Comparison of ENCODE assay signal across 20 cellular contexts in genomic region chr18:24354278-24354677, GRCh38.
"Had no signal": no experiment of that assay in that cellular context is flagged by ENCODE, and none has a peak within 500 bp of the region (broad histone marks: within the 10 kb centered on the region; RNA-seq: fewer than 3 reads in every experiment).

No MANE protein-coding gene starts in this region.

- H3K9ac ChIP-seq: KMS-11 had no signal

- H3K9me3 ChIP-seq: SJSA1 had no signal

- H3K36me3 ChIP-seq: SJSA1 had no signal

- H3K27me3 ChIP-seq: SJSA1 had no signal

- DNase-seq: IMR-90, Kasumi-1, MM.1S, NCI-H1092 treated with DMSO at 0.1 percent for 48 hours, NCI-H1436, NCI-H187, NCI-H2029, NCI-H2081 treated with DMSO at 0.1 percent for 48 hours, NCI-H2171 treated with DMSO at 0.1 percent for 48 hours, NCI-H345, NCI-H446 treated with DMSO at 0.1 percent for 48 hours, NCI-H510A treated with DMSO at 0.1 percent for 48 hours, NCI-H526, NCI-H774, Right ventricle myocardium superior, RPMI8226, SIG-M5 had no signal

- H3K27ac ChIP-seq: KMS-11, SJSA1, SK-N-MC had no signal

- H3K4me1 ChIP-seq: SJSA1 had no signal

- H3K4me2 ChIP-seq: KMS-11 had no signal

- H3K4me3 ChIP-seq: SJSA1, SK-N-MC had no signal
